ENCODE assay signal across 1 cellular context in the genomic region with DNA sequence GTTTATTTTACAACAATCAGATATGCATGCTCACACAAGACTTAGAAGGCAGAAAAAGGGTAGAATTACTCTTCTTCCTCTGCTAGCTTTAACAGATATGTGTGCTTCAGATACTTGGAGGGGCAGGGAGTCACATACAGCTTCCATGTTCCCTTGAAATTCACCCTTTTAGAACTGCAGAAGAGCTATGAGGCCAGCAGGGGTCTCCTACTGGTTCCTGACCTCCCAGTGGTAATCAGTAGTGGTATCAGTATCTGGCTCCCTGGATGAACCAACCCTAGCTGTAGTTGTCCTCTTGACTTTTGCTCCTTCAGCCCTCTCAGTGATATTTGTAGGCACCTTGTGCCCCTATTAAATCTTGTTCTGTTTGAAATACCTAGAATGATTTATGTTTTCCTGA.
TF ChIP-seq lines count a peak whose summit lies in the region.

No MANE protein-coding gene starts in this region.

TF ChIP-seq in GM23338, 12 proteins besides CTCF, POLR2A, EP300 and RAD21:
- TF ChIP-seq, protein P1, sequence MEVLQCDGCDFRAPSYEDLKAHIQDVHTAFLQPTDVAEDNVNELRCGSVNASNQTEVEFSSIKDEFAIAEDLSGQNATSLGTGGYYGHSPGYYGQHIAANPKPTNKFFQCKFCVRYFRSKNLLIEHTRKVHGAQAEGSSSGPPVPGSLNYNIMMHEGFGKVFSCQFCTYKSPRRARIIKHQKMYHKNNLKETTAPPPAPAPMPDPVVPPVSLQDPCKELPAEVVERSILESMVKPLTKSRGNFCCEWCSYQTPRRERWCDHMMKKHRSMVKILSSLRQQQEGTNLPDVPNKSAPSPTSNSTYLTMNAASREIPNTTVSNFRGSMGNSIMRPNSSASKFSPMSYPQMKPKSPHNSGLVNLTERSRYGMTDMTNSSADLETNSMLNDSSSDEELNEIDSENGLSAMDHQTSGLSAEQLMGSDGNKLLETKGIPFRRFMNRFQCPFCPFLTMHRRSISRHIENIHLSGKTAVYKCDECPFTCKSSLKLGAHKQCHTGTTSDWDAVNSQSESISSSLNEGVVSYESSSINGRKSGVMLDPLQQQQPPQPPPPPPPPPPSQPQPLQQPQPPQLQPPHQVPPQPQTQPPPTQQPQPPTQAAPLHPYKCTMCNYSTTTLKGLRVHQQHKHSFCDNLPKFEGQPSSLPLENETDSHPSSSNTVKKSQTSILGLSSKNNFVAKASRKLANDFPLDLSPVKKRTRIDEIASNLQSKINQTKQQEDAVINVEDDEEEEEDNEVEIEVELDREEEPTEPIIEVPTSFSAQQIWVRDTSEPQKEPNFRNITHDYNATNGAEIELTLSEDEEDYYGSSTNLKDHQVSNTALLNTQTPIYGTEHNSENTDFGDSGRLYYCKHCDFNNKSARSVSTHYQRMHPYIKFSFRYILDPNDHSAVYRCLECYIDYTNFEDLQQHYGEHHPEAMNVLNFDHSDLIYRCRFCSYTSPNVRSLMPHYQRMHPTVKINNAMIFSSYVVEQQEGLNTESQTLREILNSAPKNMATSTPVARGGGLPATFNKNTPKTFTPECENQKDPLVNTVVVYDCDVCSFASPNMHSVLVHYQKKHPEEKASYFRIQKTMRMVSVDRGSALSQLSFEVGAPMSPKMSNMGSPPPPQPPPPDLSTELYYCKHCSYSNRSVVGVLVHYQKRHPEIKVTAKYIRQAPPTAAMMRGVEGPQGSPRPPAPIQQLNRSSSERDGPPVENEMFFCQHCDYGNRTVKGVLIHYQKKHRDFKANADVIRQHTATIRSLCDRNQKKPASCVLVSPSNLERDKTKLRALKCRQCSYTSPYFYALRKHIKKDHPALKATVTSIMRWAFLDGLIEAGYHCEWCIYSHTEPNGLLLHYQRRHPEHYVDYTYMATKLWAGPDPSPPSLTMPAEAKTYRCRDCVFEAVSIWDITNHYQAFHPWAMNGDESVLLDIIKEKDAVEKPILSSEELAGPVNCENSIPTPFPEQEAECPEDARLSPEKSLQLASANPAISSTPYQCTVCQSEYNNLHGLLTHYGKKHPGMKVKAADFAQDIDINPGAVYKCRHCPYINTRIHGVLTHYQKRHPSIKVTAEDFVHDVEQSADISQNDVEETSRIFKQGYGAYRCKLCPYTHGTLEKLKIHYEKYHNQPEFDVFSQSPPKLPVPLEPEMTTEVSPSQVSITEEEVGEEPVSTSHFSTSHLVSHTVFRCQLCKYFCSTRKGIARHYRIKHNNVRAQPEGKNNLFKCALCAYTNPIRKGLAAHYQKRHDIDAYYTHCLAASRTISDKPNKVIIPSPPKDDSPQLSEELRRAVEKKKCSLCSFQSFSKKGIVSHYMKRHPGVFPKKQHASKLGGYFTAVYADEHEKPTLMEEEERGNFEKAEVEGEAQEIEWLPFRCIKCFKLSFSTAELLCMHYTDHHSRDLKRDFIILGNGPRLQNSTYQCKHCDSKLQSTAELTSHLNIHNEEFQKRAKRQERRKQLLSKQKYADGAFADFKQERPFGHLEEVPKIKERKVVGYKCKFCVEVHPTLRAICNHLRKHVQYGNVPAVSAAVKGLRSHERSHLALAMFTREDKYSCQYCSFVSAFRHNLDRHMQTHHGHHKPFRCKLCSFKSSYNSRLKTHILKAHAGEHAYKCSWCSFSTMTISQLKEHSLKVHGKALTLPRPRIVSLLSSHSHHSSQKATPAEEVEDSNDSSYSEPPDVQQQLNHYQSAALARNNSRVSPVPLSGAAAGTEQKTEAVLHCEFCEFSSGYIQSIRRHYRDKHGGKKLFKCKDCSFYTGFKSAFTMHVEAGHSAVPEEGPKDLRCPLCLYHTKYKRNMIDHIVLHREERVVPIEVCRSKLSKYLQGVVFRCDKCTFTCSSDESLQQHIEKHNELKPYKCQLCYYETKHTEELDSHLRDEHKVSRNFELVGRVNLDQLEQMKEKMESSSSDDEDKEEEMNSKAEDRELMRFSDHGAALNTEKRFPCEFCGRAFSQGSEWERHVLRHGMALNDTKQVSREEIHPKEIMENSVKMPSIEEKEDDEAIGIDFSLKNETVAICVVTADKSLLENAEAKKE (CRISPR knock-in tag; IDR thresholded peaks at IDR 0.05) = 0 out of 2 replicates have a peak, but pooled peaks have one; percentile 37
- TF ChIP-seq ZNF331 (CRISPR knock-in tag; IDR thresholded peaks at IDR 0.05; ENCODE audit: low read depth) = no peak
TF ChIP-seq in GM23338: peak in this region for 1.
